In the genomic region with DNA sequence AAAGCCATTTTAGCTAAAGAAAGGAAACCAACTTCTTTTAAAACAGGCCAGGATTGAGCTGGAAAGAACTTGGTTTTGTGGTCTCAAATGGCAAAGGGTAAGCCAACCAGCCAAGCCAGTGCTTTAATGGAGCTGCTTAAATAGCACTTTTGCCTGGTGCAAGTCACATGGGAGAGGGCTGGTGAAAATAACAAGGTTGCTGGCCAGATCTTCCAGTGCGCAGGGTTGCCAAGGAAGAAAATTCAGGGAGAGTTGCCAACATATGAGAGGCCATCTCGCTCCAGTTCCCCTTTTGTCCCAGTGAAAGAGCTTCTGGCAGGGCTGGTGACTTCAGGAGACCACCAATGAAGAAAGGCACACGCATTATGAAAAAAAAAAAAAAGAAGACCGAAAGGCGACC, we compare ENCODE assay signal across 10 cellular contexts. TPM values are rescaled to one million over a fixed set of nuclear protein-coding genes. Genes with fewer than 3 reads are reported as not detected.
DNase-seq lines count a peak whose midpoint lies in the region; ATAC-seq and TF ChIP-seq lines count a peak whose summit lies in the region.
"Had no signal": no experiment of that assay in that cellular context is flagged by ENCODE, and none has a peak within 500 bp of the region (broad histone marks: within the 10 kb centered on the region; RNA-seq: fewer than 3 reads in every experiment).

No MANE protein-coding gene starts in this region.

- POLR2A ChIA-PET in MCF 10A (lab: Yijun Ruan, JAX), result interaction anchor here (1.3 kb wide), 1 partner anchor 9 kb away, joined by 3 read pairs; no protein-coding TSS in a partner anchor

- no peak overlapping the region for H3K4me3 Mint-ChIP-seq in MCF 10A (ENCODE audit: unreplicated experiment)

- peaks cover 20% of the 10 kb centered on the region for H3K4me1 ChIP-seq in rectal smooth muscle tissue (ENCODE audit: control insufficient read depth, insufficient read depth, low read length)
- no peaks in the 10 kb centered on the region for H3K4me1 ChIP-seq in GM23248 (ENCODE audit: insufficient read depth)

- no peaks in the 10 kb centered on the region for H3K36me3 Mint-ChIP-seq in MCF 10A (ENCODE audit: insufficient read depth, unreplicated experiment)

- DNase-seq in C1 segment of cervical spinal cord (lab: John Stamatoyannopoulos, UW), result peak in 10 of 14 donors; percentile 3 to 82 (median 52)
- peak; percentile 94 for DNase-seq in astrocyte of the hippocampus (ENCODE audit: low read depth, low spot score)
- peak in 42 of 51 donors; percentile 2 to 79 (median 40) for DNase-seq in hypothalamus (lab: John Stamatoyannopoulos, UW)
- DNase-seq in GM23248, result no peak
- no peak for DNase-seq in T-helper 1 cell
- DNase-seq in MCF 10A (ENCODE audit: unreplicated experiment), result no peak
- DNase-seq: AML-193, H7 had no signal

- H2AFZ ChIP-seq in GM23248, result no peak overlapping the region

- no peaks in the 10 kb centered on the region for H4K20me1 ChIP-seq in GM23248 (ENCODE audit: insufficient read depth)

- peaks cover 99% of the 10 kb centered on the region for H3K79me2 ChIP-seq in GM23248 (ENCODE audit: insufficient read depth)

- CTCF ChIA-PET in MCF 10A (lab: Yijun Ruan, JAX), result interaction anchor here (0.5 to 1.3 kb wide), 2 partner anchors 60 to 1842 kb away, joined by 3 to 4 read pairs; no protein-coding TSS in a partner anchor

- TF ChIP-seq CTCF in MCF 10A (IDR thresholded peaks at IDR 0.05; ENCODE audit: unreplicated experiment), result no peak

- in situ Hi-C loops in GM23248 (cut with MboI), result no loop called here

- no TSS peak for BruUV-seq in MCF 10A (replicated peaks; lab: Mats Ljungman, UMichigan)

- H3K27ac ChIP-seq in rectal smooth muscle tissue (ENCODE audit: low read depth, low read length) (peak overlapping the region; percentile 76), GM23248 (no peak overlapping the region)

- H3K4me1 Mint-ChIP-seq in MCF 10A (ENCODE audit: insufficient read depth, unreplicated experiment), result peaks cover 11% of the 10 kb centered on the region

- H3K9me2 ChIP-seq in GM23248 (ENCODE audit: insufficient read depth), result no peaks in the 10 kb centered on the region

- H3K27me3 ChIP-seq in rectal smooth muscle tissue (ENCODE audit: control insufficient read depth, insufficient read depth, low read length) (no peaks in the 10 kb centered on the region), GM23248 (replicated peaks; ENCODE audit: insufficient read depth) (no peaks in the 10 kb centered on the region)

- H3K36me3 ChIP-seq in rectal smooth muscle tissue (ENCODE audit: control insufficient read depth, insufficient read depth, low read length) (no peaks in the 10 kb centered on the region), GM23248 (ENCODE audit: low read depth) (0 out of 2 replicates have a peak, but pooled peaks cover 4% of the 10 kb centered on the region)

- no peaks in the 10 kb centered on the region for H3K9me3 ChIP-seq in GM23248 (ENCODE audit: low read depth)

- WGBS in GM23248 (ENCODE audit: low coverage in 1 of 2, low lambda C conversion rate in 2 of 2, missing lambda C conversion rate in 2 of 2), 2 experiments, result 61 to 65% methylated on average over 5 of the region's 5 CpGs

- no peak for ATAC-seq in HG03280 (IDR thresholded peaks at IDR 0.05; ENCODE audit: unreplicated experiment)

- 0 out of 2 replicates have a peak, but pooled peaks cover 4% of the 10 kb centered on the region for H3F3A ChIP-seq in GM23248 (ENCODE audit: insufficient read depth)

- no peaks in the 10 kb centered on the region for H3K27me3 Mint-ChIP-seq in MCF 10A (ENCODE audit: insufficient read depth, unreplicated experiment)

- H3K9ac ChIP-seq in rectal smooth muscle tissue (ENCODE audit: low read length) (no peak overlapping the region), GM23248 (no peak overlapping the region)

- H3K4me2 ChIP-seq in GM23248 (ENCODE audit: unreplicated experiment), result no peak overlapping the region

- intact Hi-C loops in MCF 10A (cut with micrococcal nuclease), result no loop called here

- no peak overlapping the region for H3K27ac Mint-ChIP-seq in MCF 10A (ENCODE audit: low read depth, unreplicated experiment)

- no peaks in the 10 kb centered on the region for H3K9me3 Mint-ChIP-seq in MCF 10A (ENCODE audit: unreplicated experiment)

- H3K4me3 ChIP-seq in rectal smooth muscle tissue (ENCODE audit: low read length), result no peak overlapping the region
- H3K4me3 ChIP-seq in GM23248, result no peak overlapping the region

RNA-seq across cellular contexts. Expression of a gene that starts 57.3 kb away (rescaled TPM):
- 18.8 TPM in 2 replicates for total RNA-seq in GM23248 (2014; rRNA removed; shearing (Covaris generic))
- 8.4 and 9.1 TPM in 2 replicates for polyA plus RNA-seq in GM23248 (2016; fragmentation: Nextera tagmentation; extraction: Ambion mirVana)
- 6.1 and 10.5 TPM in 2 replicates for total RNA-seq in MCF 10A (2022)

Comparison
In these comparisons a context has a peak if more than half of its experiments do, and no peak if none do; other contexts are left out.
1. DNase-seq: peak in C1 segment of cervical spinal cord (10 of 14), astrocyte of the hippocampus (single experiment) and hypothalamus (42 of 51); none in GM23248 (single experiment), T-helper 1 cell (0 of 5) and MCF 10A (single experiment).